ENCODE assay signal across 9 cellular contexts in genomic region chr1:153353226-153353947, GRCh38. TPM values are rescaled to one million over a fixed set of nuclear protein-coding genes. Genes with fewer than 3 reads are reported as not detected.
DNase-seq lines count a peak whose midpoint lies in the region; ATAC-seq and TF ChIP-seq lines count a peak whose summit lies in the region.
"Had no signal": no experiment of that assay in that cellular context is flagged by ENCODE, and none has a peak within 500 bp of the region (broad histone marks: within the 10 kb centered on the region; RNA-seq: fewer than 3 reads in every experiment).

No MANE protein-coding gene starts in this region.

- 85 to 97% methylated on average over 6 to 7 of the region's 7 CpGs for WGBS in endodermal cell (ENCODE audit: insufficient coverage in 1 of 2, insufficient read length in 1 of 2), 2 experiments

- CTCF ChIA-PET in activated naive CD4-positive, alpha-beta T cell treated with anti-CD3 and anti-CD28 coated beads for 36 hours (lab: Charles Lee) = interaction anchor here (0.7 to 5.7 kb wide), 16 partner anchors 9 to 202 kb away, joined by 3 to 127 read pairs (median 4); partner anchors contain the start of gene S100A12

- no peaks in the 10 kb centered on the region for H3K36me3 ChIP-seq in endodermal cell (ENCODE audit: control insufficient read depth, insufficient read depth, low read length)

- H3K27ac ChIP-seq in endodermal cell (ENCODE audit: low read depth, low read length) = no peak overlapping the region

- H3K36me3 Mint-ChIP-seq in activated naive CD4-positive, alpha-beta T cell treated with anti-CD3 and anti-CD28 coated beads for 36 hours (ENCODE audit: low read depth) = no peaks in the 10 kb centered on the region
- H3K36me3 Mint-ChIP-seq in activated naive CD4-positive, alpha-beta T cell treated with anti-CD3 and anti-CD28 coated beads, Interleukin-2, amount 50 U/mL, for 72 hours = no peaks in the 10 kb centered on the region
- H3K36me3 Mint-ChIP-seq in endodermal cell (ENCODE audit: low read depth) = no peaks in the 10 kb centered on the region
- no peaks in the 10 kb centered on the region for H3K36me3 Mint-ChIP-seq in type B pancreatic cell

- H3K9me3 Mint-ChIP-seq in activated naive CD4-positive, alpha-beta T cell treated with anti-CD3 and anti-CD28 coated beads for 36 hours = no peaks in the 10 kb centered on the region
- H3K9me3 Mint-ChIP-seq in activated naive CD4-positive, alpha-beta T cell treated with anti-CD3 and anti-CD28 coated beads, Interleukin-2, amount 50 U/mL, for 72 hours = no peaks in the 10 kb centered on the region
- no peaks in the 10 kb centered on the region for H3K9me3 Mint-ChIP-seq in endodermal cell
- no peaks in the 10 kb centered on the region for H3K9me3 Mint-ChIP-seq in type B pancreatic cell

- peaks cover 18% of the 10 kb centered on the region for H3K4me1 Mint-ChIP-seq in activated naive CD4-positive, alpha-beta T cell treated with anti-CD3 and anti-CD28 coated beads for 36 hours (ENCODE audit: low read depth)
- H3K4me1 Mint-ChIP-seq in endodermal cell (peaks cover 14% of the 10 kb centered on the region), type B pancreatic cell (ENCODE audit: unreplicated experiment) (peaks cover 3% of the 10 kb centered on the region)

- DNase-seq in activated naive CD4-positive, alpha-beta T cell treated with anti-CD3 and anti-CD28 coated beads for 36 hours = peak; percentile 26
- DNase-seq in activated naive CD4-positive, alpha-beta T cell treated with anti-CD3 and anti-CD28 coated beads, Interleukin-2, amount 50 U/mL, for 72 hours (ENCODE audit: low spot score in 2 of 2) = no peak
- peak; percentile 21 for DNase-seq in NCI-H2196 treated with DMSO at 0.1 percent for 48 hours (lab: John Stamatoyannopoulos, UW; ENCODE audit: unreplicated experiment)
- peak; percentile 85 for DNase-seq in endodermal cell
- DNase-seq in type B pancreatic cell (ENCODE audit: extremely low spot score, unreplicated experiment) = peak; percentile 42
- DNase-seq in effector CD8-positive, alpha-beta T cell (lab: John Stamatoyannopoulos, UW) = no peak
- DNase-seq: stimulated activated CD4-positive, alpha-beta T cell treated with anti-CD3 and anti-CD28 coated beads, Interleukin-1b, Interleukin-23, amount 100 ng/mL, for 48 hours had no signal

- peaks cover 4% of the 10 kb centered on the region for H3K27me3 Mint-ChIP-seq in activated naive CD4-positive, alpha-beta T cell treated with anti-CD3 and anti-CD28 coated beads for 36 hours (ENCODE audit: low read depth)
- H3K27me3 Mint-ChIP-seq in endodermal cell (ENCODE audit: insufficient read depth) (peaks cover 14% of the 10 kb centered on the region), type B pancreatic cell (peaks cover 14% of the 10 kb centered on the region)

- no peaks in the 10 kb centered on the region for H3K4me1 ChIP-seq in endodermal cell (ENCODE audit: control insufficient read depth, insufficient read depth, low read length)

- no peak overlapping the region for H3K27ac Mint-ChIP-seq in activated naive CD4-positive, alpha-beta T cell treated with anti-CD3 and anti-CD28 coated beads for 36 hours
- no peak overlapping the region for H3K27ac Mint-ChIP-seq in activated naive CD4-positive, alpha-beta T cell treated with anti-CD3 and anti-CD28 coated beads, Interleukin-2, amount 50 U/mL, for 72 hours
- H3K27ac Mint-ChIP-seq in endodermal cell = no peak overlapping the region
- H3K27ac Mint-ChIP-seq in type B pancreatic cell = peak overlapping the region; percentile 14

- H3K4me3 Mint-ChIP-seq in activated naive CD4-positive, alpha-beta T cell treated with anti-CD3 and anti-CD28 coated beads for 36 hours = no peak overlapping the region
- H3K4me3 Mint-ChIP-seq in endodermal cell (no peak overlapping the region), type B pancreatic cell (no peak overlapping the region)

- H3K4me3 ChIP-seq in endodermal cell (ENCODE audit: low read length) = no peak overlapping the region

- intact Hi-C loops in activated naive CD4-positive, alpha-beta T cell treated with anti-CD3 and anti-CD28 coated beads for 36 hours (cut with micrococcal nuclease) = loop anchor here (2.0 to 10.0 kb wide), 2 partner anchors 215 to 421 kb away; partner anchors contain the start of gene SLC27A3

- H3K9me3 ChIP-seq in endodermal cell (ENCODE audit: control insufficient read depth, low read length) = no peaks in the 10 kb centered on the region

- H3K9ac ChIP-seq in endodermal cell (ENCODE audit: extremely low read depth, low read length, poor library complexity, severe bottlenecking) = no peak overlapping the region

- no peak for ATAC-seq in activated naive CD4-positive, alpha-beta T cell treated with anti-CD3 and anti-CD28 coated beads, Interleukin-2, amount 50 U/mL, for 72 hours
- ATAC-seq in GM19035 (IDR thresholded peaks at IDR 0.05; ENCODE audit: unreplicated experiment) (no peak), HG03520 (IDR thresholded peaks at IDR 0.05; ENCODE audit: unreplicated experiment) (no peak)

- H3K27me3 ChIP-seq in endodermal cell (ENCODE audit: control insufficient read depth, insufficient read depth, low read length, poor library complexity, severe bottlenecking) = no peaks in the 10 kb centered on the region

- TF ChIP-seq CTCF in endodermal cell (conservative IDR thresholded peaks at IDR 0.05) (peak; percentile 77), type B pancreatic cell (conservative IDR thresholded peaks at IDR 0.05) (peak; percentile 58)

RNA-seq across cellular contexts. Expression of gene S100A9, which starts 4.3 kb away (rescaled TPM):
- 1 to 10 TPM; 1.7 to 2.6 TPM for total RNA-seq in activated naive CD4-positive, alpha-beta T cell treated with anti-CD3 and anti-CD28 coated beads for 36 hours
- 1 to 10 TPM in 1 of 2 donors, under 1 TPM in 1; 0.73 to 1.4 TPM for total RNA-seq in activated naive CD4-positive, alpha-beta T cell treated with anti-CD3 and anti-CD28 coated beads, Interleukin-2, amount 50 U/mL, for 72 hours
- not detected for total RNA-seq in endodermal cell
- not detected for polyA plus RNA-seq in endodermal cell (2013, experiment 1 of 2)
- not detected for polyA plus RNA-seq in endodermal cell (2013, experiment 2 of 2)
- 1,065 and 1,707 TPM in 2 replicates for total RNA-seq in type B pancreatic cell (ENCODE audit: low replicate concordance)

RNA-seq across cellular contexts. Expression of gene PGLYRP4, which starts 4.7 kb away (rescaled TPM):
- not detected for total RNA-seq in activated naive CD4-positive, alpha-beta T cell treated with anti-CD3 and anti-CD28 coated beads for 36 hours
- total RNA-seq in activated naive CD4-positive, alpha-beta T cell treated with anti-CD3 and anti-CD28 coated beads, Interleukin-2, amount 50 U/mL, for 72 hours = not detected
- not detected for total RNA-seq in endodermal cell
- polyA plus RNA-seq in endodermal cell (2013, experiment 1 of 2) = not detected
- not detected for polyA plus RNA-seq in endodermal cell (2013, experiment 2 of 2)
- total RNA-seq in type B pancreatic cell (ENCODE audit: low replicate concordance) = 4.4 and 5.9 TPM in 2 replicates

RNA-seq across cellular contexts. Expression of gene S100A12, which starts 22.0 kb away (rescaled TPM):
- total RNA-seq in activated naive CD4-positive, alpha-beta T cell treated with anti-CD3 and anti-CD28 coated beads for 36 hours = not detected
- not detected for total RNA-seq in activated naive CD4-positive, alpha-beta T cell treated with anti-CD3 and anti-CD28 coated beads, Interleukin-2, amount 50 U/mL, for 72 hours
- total RNA-seq in endodermal cell (not detected), type B pancreatic cell (ENCODE audit: low replicate concordance) (0.62 TPM in 1 of 2 replicates, not detected in the other)
- not detected for polyA plus RNA-seq in endodermal cell (2013, experiment 1 of 2)
- not detected for polyA plus RNA-seq in endodermal cell (2013, experiment 2 of 2)

RNA-seq across cellular contexts. Expression of gene S100A8, which starts 37.5 kb away (rescaled TPM):
- total RNA-seq in activated naive CD4-positive, alpha-beta T cell treated with anti-CD3 and anti-CD28 coated beads for 36 hours = not detected
- not detected for total RNA-seq in activated naive CD4-positive, alpha-beta T cell treated with anti-CD3 and anti-CD28 coated beads, Interleukin-2, amount 50 U/mL, for 72 hours
- not detected for total RNA-seq in endodermal cell
- not detected for polyA plus RNA-seq in endodermal cell (2013, experiment 1 of 2)
- polyA plus RNA-seq in endodermal cell (2013, experiment 2 of 2) = not detected
- total RNA-seq in type B pancreatic cell (ENCODE audit: low replicate concordance) = 667 and 678 TPM in 2 replicates

RNA-seq across cellular contexts. Expression of gene PGLYRP3, which starts 40.6 kb away (rescaled TPM):
- total RNA-seq in activated naive CD4-positive, alpha-beta T cell treated with anti-CD3 and anti-CD28 coated beads for 36 hours = not detected
- not detected for total RNA-seq in activated naive CD4-positive, alpha-beta T cell treated with anti-CD3 and anti-CD28 coated beads, Interleukin-2, amount 50 U/mL, for 72 hours
- total RNA-seq in endodermal cell = not detected
- not detected for polyA plus RNA-seq in endodermal cell (2013, experiment 1 of 2)
- polyA plus RNA-seq in endodermal cell (2013, experiment 2 of 2) = not detected
- total RNA-seq in type B pancreatic cell (ENCODE audit: low replicate concordance) = 0.87 and 1.3 TPM in 2 replicates

Comparison
In these comparisons a context has a peak if more than half of its experiments do, and no peak if none do; other contexts are left out.
1. DNase-seq: peak in activated naive CD4-positive, alpha-beta T cell treated with anti-CD3 and anti-CD28 coated beads for 36 hours (single experiment), NCI-H2196 treated with DMSO at 0.1 percent for 48 hours (single experiment), endodermal cell (single experiment) and type B pancreatic cell (single experiment); none in activated naive CD4-positive, alpha-beta T cell treated with anti-CD3 and anti-CD28 coated beads, Interleukin-2, amount 50 U/mL, for 72 hours (0 of 2) and effector CD8-positive, alpha-beta T cell (single experiment).
2. RNA of gene S100A9, which starts 4.3 kb away (total RNA-seq): 1,065 to 1,707 TPM in type B pancreatic cell; 1.7 to 2.6 TPM in activated naive CD4-positive, alpha-beta T cell treated with anti-CD3 and anti-CD28 coated beads for 36 hours, 0.73 to 1.4 TPM in activated naive CD4-positive, alpha-beta T cell treated with anti-CD3 and anti-CD28 coated beads, Interleukin-2, amount 50 U/mL, for 72 hours and not detected in endodermal cell; every median in the first group is over 100 times any median in the second.